10 cellular contexts compared by ENCODE assay signal in genomic region chr4:133152330-133152791, GRCh38. TPM values are rescaled to one million over a fixed set of nuclear protein-coding genes. Genes with fewer than 3 reads are reported as not detected.
A peak's percentile ranks its signal among the peaks of the same experiment; 100 is the strongest.
DNase-seq lines count a peak whose midpoint lies in the region; ATAC-seq, FAIRE-seq and TF ChIP-seq lines count a peak whose summit lies in the region.
"Had no signal": no experiment of that assay in that cellular context is flagged by ENCODE, and none has a peak within 500 bp of the region (broad histone marks: within the 10 kb centered on the region; RNA-seq: fewer than 3 reads in every experiment).

No MANE protein-coding gene starts in this region.

- H3K36me3 Mint-ChIP-seq in endothelial cell (ENCODE audit: low read depth, unreplicated experiment) (peaks cover 5% of the 10 kb centered on the region), neural crest cell (ENCODE audit: low read depth) (no peaks in the 10 kb centered on the region)

- H3K4me3 Mint-ChIP-seq in endothelial cell (ENCODE audit: unreplicated experiment) (peak overlapping the region; percentile 89), neural crest cell (peak overlapping the region; percentile 89)

- no peaks in the 10 kb centered on the region for H3K79me2 ChIP-seq in ACC112 (ENCODE audit: control insufficient read depth, insufficient read depth, low read length, unreplicated experiment)

- no peak overlapping the region for H2AFZ ChIP-seq in ACC112 (ENCODE audit: low read length, unreplicated experiment)

- peak overlapping the region; percentile 52 for H3K4me3 ChIP-seq in ACC112 (ENCODE audit: low read depth, low read length)
- peak overlapping the region; percentile 66 for H3K4me3 ChIP-seq in H7 (ENCODE audit: insufficient read depth, low read depth, low read length)

- peaks cover 3% of the 10 kb centered on the region for H3K4me1 ChIP-seq in ACC112 (ENCODE audit: control insufficient read depth, insufficient read depth, low read length, unreplicated experiment)

- no peak for TF ChIP-seq CTCF in endothelial cell (IDR thresholded peaks at IDR 0.05; ENCODE audit: unreplicated experiment)
- no peak for TF ChIP-seq CTCF in neural crest cell (conservative IDR thresholded peaks at IDR 0.05)
- no peak for TF ChIP-seq CTCF in omental fat pad (IDR thresholded peaks at IDR 0.05)

- no peaks in the 10 kb centered on the region for H3K9me3 Mint-ChIP-seq in endothelial cell (ENCODE audit: unreplicated experiment)
- H3K9me3 Mint-ChIP-seq in neural crest cell: no peaks in the 10 kb centered on the region

- H3K36me3 ChIP-seq in ACC112 (ENCODE audit: insufficient read depth, low read length) (no peaks in the 10 kb centered on the region), H7 (replicated peaks; ENCODE audit: control insufficient read depth, insufficient read depth, low read length) (no peaks in the 10 kb centered on the region)

- H3K27me3 ChIP-seq in ACC112 (ENCODE audit: insufficient read depth, low read length) (peaks cover 86% of the 10 kb centered on the region), H7 (ENCODE audit: control insufficient read depth, insufficient read depth, low read length) (peaks cover 62% of the 10 kb centered on the region)

- no peak for ATAC-seq in omental fat pad (ENCODE audit: low FRiP score)

- H3K27me3 Mint-ChIP-seq in endothelial cell (ENCODE audit: unreplicated experiment): peaks cover 28% of the 10 kb centered on the region
- H3K27me3 Mint-ChIP-seq in neural crest cell (ENCODE audit: low read depth): peaks cover 59% of the 10 kb centered on the region

- DNase-seq in H7 (no peak), endothelial cell (ENCODE audit: low spot score) (peak; percentile 20), neural crest cell (ENCODE audit: low read depth, low spot score) (peak; percentile 4), HTR-8/SVneo (ENCODE audit: insufficient read length, low spot score) (no peak), omental fat pad (ENCODE audit: low spot score) (no peak)
- no peak for DNase-seq in stimulated activated CD8-positive, alpha-beta memory T cell treated with anti-CD3 and anti-CD28 coated beads, Interleukin-4, amount 100 ng/mL, for 48 hours
- no peak for DNase-seq in activated CD8-positive, alpha-beta memory T cell treated with anti-CD3 and anti-CD28 coated beads for 24 hours
- DNase-seq: DND-41, kidney glomerular epithelial cell had no signal

- H3K27ac ChIP-seq in ACC112 (ENCODE audit: low read depth, low read length): no peak overlapping the region

- no peak for FAIRE-seq in HTR-8/SVneo (lab: Jason Lieb, UNC)

- H3K27ac Mint-ChIP-seq in endothelial cell (ENCODE audit: unreplicated experiment): no peak overlapping the region
- no peak overlapping the region for H3K27ac Mint-ChIP-seq in neural crest cell (ENCODE audit: unreplicated experiment)

- H3K4me1 Mint-ChIP-seq in endothelial cell (ENCODE audit: unreplicated experiment) (peaks cover 27% of the 10 kb centered on the region), neural crest cell (peaks cover 69% of the 10 kb centered on the region)

RNA-seq across cellular contexts. Expression of gene PCDH10, which starts 3.3 kb away (rescaled TPM):
- total RNA-seq in H7 (2014; rRNA removed; shearing (Covaris generic)): 32.2 and 41.2 TPM in 2 replicates
- total RNA-seq in endothelial cell (ENCODE audit: unreplicated experiment): 10.8 TPM
- 3.7 and 3.8 TPM in 2 replicates for total RNA-seq in neural crest cell
- under 1 TPM in 3 of 4 donors, not detected in 1; under 0.01 to 0.46 (median 0.16) TPM for total RNA-seq in omental fat pad

Comparison
In these comparisons a context has a peak if more than half of its experiments do, and no peak if none do; other contexts are left out.
1. DNase-seq: peak in endothelial cell (single experiment) and neural crest cell (single experiment); none in H7 (single experiment), stimulated activated CD8-positive, alpha-beta memory T cell treated with anti-CD3 and anti-CD28 coated beads, Interleukin-4, amount 100 ng/mL, for 48 hours (single experiment), HTR-8/SVneo (single experiment), omental fat pad (single experiment) and activated CD8-positive, alpha-beta memory T cell treated with anti-CD3 and anti-CD28 coated beads for 24 hours (single experiment).